In genomic region chr17:7561589-7562207, GRCh38 we compare ENCODE assay signal across 1 cellular context.
TF ChIP-seq lines count a peak whose summit lies in the region.

TSS of gene SENP3 (plus strand) at chr17:7561919. CDS start at chr17:7563077, 1,158 bp downstream.

TF ChIP-seq in H1, 55 proteins besides CTCF, POLR2A, EP300 and RAD21:
- TF ChIP-seq POLR2AphosphoS5 (IDR thresholded peaks at IDR 0.05; ENCODE audit: low read depth, low read length) (peak; percentile 36), SRF (IDR thresholded peaks at IDR 0.05; ENCODE audit: low read depth, low read length) (peak; percentile 69), TBP (IDR thresholded peaks at IDR 0.05; ENCODE audit: low read depth, low read length) (peak; percentile 45; the same call in 1 of the 2 replicates), CTBP2 (IDR thresholded peaks at IDR 0.05; ENCODE audit: borderline replicate concordance, insufficient read depth, insufficient read length, low read length) (no peak), HDAC2 (IDR thresholded peaks at IDR 0.05; ENCODE audit: borderline replicate concordance in 1 of 2, low read depth in 2 of 2, low read length in 2 of 2) (peak in 1 of 2 experiments; percentile 65; a peak in 1 of 4 replicates), TAF1 (IDR thresholded peaks at IDR 0.05; ENCODE audit: low read depth, low read length) (peak; percentile 55; the same call in 1 of the 2 replicates), ZNF274 (IDR thresholded peaks at IDR 0.05; ENCODE audit: borderline replicate concordance, extremely low read depth, low read length) (no peak), JUN (IDR thresholded peaks at IDR 0.05; ENCODE audit: low read depth, low read length) (no peak), ASH2L (IDR thresholded peaks at IDR 0.05; ENCODE audit: low read length) (peak; percentile 85), ATF3 (IDR thresholded peaks at IDR 0.05; ENCODE audit: insufficient read depth, low read depth, low read length) (peak; percentile 66), MAFK (IDR thresholded peaks at IDR 0.05; ENCODE audit: low read depth, low read length) (no peak), TAF7 (optimal IDR thresholded peaks at IDR 0.05; ENCODE audit: borderline replicate concordance, low read depth, low read length) (peak; percentile 58), EZH2 (IDR thresholded peaks at IDR 0.05; ENCODE audit: low read depth, low read length, severe bottlenecking) (no peak), KDM4A (IDR thresholded peaks at IDR 0.05; ENCODE audit: low read depth, low read length, severe bottlenecking) (peak; percentile 27), SIN3A (conservative IDR thresholded peaks at IDR 0.05 in 1 of 2, IDR thresholded peaks at IDR 0.05 in 1 of 2; ENCODE audit: low read depth in 1 of 2, low read length in 2 of 2) (peak in 1 of 2 experiments; percentile 40; a peak in 1 of 4 replicates), NRF1 (IDR thresholded peaks at IDR 0.05; ENCODE audit: low read depth, low read length) (peak; percentile 59), PHF8 (conservative IDR thresholded peaks at IDR 0.05; ENCODE audit: low read depth, low read length) (peak; percentile 88), CHD1 (IDR thresholded peaks at IDR 0.05; ENCODE audit: low read depth, low read length) (no peak), RBBP5 (IDR thresholded peaks at IDR 0.05; ENCODE audit: borderline replicate concordance, low read depth, low read length) (0 out of 2 replicates have a peak, but pooled peaks have one; percentile 51), SP4 (IDR thresholded peaks at IDR 0.05; ENCODE audit: low read length) (no peak), CREB1 (IDR thresholded peaks at IDR 0.05) (peak; percentile 97), GTF2F1 (IDR thresholded peaks at IDR 0.05; ENCODE audit: borderline replicate concordance, low read depth, low read length) (no peak), KDM5A (IDR thresholded peaks at IDR 0.05; ENCODE audit: low read length) (peak; percentile 64; the same call in 1 of the 2 replicates)
- TF ChIP-seq, protein P1, sequence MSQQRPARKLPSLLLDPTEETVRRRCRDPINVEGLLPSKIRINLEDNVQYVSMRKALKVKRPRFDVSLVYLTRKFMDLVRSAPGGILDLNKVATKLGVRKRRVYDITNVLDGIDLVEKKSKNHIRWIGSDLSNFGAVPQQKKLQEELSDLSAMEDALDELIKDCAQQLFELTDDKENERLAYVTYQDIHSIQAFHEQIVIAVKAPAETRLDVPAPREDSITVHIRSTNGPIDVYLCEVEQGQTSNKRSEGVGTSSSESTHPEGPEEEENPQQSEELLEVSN (IDR thresholded peaks at IDR 0.05), result peak; percentile 53
- TF ChIP-seq, protein P2, sequence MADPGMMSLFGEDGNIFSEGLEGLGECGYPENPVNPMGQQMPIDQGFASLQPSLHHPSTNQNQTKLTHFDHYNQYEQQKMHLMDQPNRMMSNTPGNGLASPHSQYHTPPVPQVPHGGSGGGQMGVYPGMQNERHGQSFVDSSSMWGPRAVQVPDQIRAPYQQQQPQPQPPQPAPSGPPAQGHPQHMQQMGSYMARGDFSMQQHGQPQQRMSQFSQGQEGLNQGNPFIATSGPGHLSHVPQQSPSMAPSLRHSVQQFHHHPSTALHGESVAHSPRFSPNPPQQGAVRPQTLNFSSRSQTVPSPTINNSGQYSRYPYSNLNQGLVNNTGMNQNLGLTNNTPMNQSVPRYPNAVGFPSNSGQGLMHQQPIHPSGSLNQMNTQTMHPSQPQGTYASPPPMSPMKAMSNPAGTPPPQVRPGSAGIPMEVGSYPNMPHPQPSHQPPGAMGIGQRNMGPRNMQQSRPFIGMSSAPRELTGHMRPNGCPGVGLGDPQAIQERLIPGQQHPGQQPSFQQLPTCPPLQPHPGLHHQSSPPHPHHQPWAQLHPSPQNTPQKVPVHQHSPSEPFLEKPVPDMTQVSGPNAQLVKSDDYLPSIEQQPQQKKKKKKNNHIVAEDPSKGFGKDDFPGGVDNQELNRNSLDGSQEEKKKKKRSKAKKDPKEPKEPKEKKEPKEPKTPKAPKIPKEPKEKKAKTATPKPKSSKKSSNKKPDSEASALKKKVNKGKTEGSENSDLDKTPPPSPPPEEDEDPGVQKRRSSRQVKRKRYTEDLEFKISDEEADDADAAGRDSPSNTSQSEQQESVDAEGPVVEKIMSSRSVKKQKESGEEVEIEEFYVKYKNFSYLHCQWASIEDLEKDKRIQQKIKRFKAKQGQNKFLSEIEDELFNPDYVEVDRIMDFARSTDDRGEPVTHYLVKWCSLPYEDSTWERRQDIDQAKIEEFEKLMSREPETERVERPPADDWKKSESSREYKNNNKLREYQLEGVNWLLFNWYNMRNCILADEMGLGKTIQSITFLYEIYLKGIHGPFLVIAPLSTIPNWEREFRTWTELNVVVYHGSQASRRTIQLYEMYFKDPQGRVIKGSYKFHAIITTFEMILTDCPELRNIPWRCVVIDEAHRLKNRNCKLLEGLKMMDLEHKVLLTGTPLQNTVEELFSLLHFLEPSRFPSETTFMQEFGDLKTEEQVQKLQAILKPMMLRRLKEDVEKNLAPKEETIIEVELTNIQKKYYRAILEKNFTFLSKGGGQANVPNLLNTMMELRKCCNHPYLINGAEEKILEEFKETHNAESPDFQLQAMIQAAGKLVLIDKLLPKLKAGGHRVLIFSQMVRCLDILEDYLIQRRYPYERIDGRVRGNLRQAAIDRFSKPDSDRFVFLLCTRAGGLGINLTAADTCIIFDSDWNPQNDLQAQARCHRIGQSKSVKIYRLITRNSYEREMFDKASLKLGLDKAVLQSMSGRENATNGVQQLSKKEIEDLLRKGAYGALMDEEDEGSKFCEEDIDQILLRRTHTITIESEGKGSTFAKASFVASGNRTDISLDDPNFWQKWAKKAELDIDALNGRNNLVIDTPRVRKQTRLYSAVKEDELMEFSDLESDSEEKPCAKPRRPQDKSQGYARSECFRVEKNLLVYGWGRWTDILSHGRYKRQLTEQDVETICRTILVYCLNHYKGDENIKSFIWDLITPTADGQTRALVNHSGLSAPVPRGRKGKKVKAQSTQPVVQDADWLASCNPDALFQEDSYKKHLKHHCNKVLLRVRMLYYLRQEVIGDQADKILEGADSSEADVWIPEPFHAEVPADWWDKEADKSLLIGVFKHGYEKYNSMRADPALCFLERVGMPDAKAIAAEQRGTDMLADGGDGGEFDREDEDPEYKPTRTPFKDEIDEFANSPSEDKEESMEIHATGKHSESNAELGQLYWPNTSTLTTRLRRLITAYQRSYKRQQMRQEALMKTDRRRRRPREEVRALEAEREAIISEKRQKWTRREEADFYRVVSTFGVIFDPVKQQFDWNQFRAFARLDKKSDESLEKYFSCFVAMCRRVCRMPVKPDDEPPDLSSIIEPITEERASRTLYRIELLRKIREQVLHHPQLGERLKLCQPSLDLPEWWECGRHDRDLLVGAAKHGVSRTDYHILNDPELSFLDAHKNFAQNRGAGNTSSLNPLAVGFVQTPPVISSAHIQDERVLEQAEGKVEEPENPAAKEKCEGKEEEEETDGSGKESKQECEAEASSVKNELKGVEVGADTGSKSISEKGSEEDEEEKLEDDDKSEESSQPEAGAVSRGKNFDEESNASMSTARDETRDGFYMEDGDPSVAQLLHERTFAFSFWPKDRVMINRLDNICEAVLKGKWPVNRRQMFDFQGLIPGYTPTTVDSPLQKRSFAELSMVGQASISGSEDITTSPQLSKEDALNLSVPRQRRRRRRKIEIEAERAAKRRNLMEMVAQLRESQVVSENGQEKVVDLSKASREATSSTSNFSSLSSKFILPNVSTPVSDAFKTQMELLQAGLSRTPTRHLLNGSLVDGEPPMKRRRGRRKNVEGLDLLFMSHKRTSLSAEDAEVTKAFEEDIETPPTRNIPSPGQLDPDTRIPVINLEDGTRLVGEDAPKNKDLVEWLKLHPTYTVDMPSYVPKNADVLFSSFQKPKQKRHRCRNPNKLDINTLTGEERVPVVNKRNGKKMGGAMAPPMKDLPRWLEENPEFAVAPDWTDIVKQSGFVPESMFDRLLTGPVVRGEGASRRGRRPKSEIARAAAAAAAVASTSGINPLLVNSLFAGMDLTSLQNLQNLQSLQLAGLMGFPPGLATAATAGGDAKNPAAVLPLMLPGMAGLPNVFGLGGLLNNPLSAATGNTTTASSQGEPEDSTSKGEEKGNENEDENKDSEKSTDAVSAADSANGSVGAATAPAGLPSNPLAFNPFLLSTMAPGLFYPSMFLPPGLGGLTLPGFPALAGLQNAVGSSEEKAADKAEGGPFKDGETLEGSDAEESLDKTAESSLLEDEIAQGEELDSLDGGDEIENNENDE (IDR thresholded peaks at IDR 0.05; ENCODE audit: insufficient replicate concordance, low read length), result no peak
